In the genomic region with DNA sequence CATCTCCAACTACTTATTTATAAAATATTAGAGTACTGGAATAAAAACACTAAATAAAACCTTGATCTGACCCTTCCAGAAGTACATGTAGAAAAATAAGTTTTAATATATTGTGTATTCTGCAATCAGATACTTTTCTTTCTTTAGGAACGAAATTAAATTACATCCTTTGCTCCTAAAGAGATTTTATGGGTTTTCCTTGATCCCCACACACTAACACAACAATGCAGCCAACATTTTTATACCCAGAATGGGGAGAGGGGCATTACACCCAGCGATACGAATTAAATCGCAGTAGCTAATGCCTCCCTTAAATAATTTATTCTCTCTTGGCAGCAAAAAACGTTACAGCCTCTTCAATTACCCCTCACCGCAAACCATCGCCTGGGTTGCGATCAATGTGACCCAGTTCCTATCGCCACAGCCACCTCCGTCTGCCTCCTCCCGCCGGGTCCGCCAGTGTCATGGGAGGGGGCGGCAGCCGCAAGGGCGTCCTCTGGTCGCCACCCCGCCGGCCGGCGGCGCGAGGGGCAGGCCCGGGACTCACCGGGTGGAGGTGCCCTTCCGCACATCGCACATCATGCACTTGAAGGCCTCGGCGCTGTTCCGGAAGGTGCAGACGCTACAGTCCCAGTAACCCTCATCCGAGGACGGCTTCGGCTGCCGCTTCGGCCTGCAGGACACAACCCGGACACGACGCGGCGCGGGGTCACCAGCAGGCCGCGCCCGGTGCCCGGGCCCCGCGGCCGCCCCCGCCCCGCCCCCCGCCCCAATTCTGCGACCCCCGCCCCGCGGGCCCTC, we compare ENCODE assay signal across 8 cellular contexts. TPM values are rescaled to one million over a fixed set of nuclear protein-coding genes. Genes with fewer than 3 reads are reported as not detected.
DNase-seq lines count a peak whose midpoint lies in the region; ATAC-seq and TF ChIP-seq lines count a peak whose summit lies in the region.

No MANE protein-coding gene starts in this region.

- WGBS in mesodermal cell (ENCODE audit: insufficient coverage in 2 of 2), 2 experiments: 1% methylated on average over 26 of the region's 56 CpGs

- peak overlapping the region; percentile 64 for H3K4me3 ChIP-seq in mesodermal cell (ENCODE audit: extremely low read depth, insufficient read depth, low read length, poor library complexity, severe bottlenecking)

- peak; percentile 15 for TF ChIP-seq CTCF in endothelial cell (IDR thresholded peaks at IDR 0.05; ENCODE audit: unreplicated experiment)

- H3K36me3 Mint-ChIP-seq in endothelial cell (ENCODE audit: low read depth, unreplicated experiment): peaks cover 5% of the 10 kb centered on the region

- no peaks in the 10 kb centered on the region for H3K9me3 ChIP-seq in mesodermal cell (ENCODE audit: control insufficient read depth, low read length)

- H3K27me3 Mint-ChIP-seq in endothelial cell (ENCODE audit: unreplicated experiment): peaks cover 16% of the 10 kb centered on the region

- H3K4me3 Mint-ChIP-seq in endothelial cell (ENCODE audit: unreplicated experiment): peak overlapping the region; percentile 96

- no peak overlapping the region for H3K27ac Mint-ChIP-seq in endothelial cell (ENCODE audit: unreplicated experiment)

- ATAC-seq in GM19452 (IDR thresholded peaks at IDR 0.05; ENCODE audit: unreplicated experiment) (peak; percentile 79), HG03571 (IDR thresholded peaks at IDR 0.05; ENCODE audit: unreplicated experiment) (peak; percentile 73)

- no peaks in the 10 kb centered on the region for H3K9me3 Mint-ChIP-seq in endothelial cell (ENCODE audit: unreplicated experiment)

- peaks cover 8% of the 10 kb centered on the region for H3K4me1 Mint-ChIP-seq in endothelial cell (ENCODE audit: unreplicated experiment)

- H3K4me1 ChIP-seq in mesodermal cell (ENCODE audit: control insufficient read depth, insufficient read depth, low read length, poor library complexity, severe bottlenecking): no peaks in the 10 kb centered on the region

- peak overlapping the region; percentile 91 for H3K27ac ChIP-seq in mesodermal cell (ENCODE audit: low read depth, low read length, severe bottlenecking)

- peaks cover 22% of the 10 kb centered on the region for H3K36me3 ChIP-seq in mesodermal cell (ENCODE audit: control insufficient read depth, insufficient read depth, low read length)

- DNase-seq in COLO829 (ENCODE audit: low spot score) (peak; percentile 51), NOMO-1 treated with DMSO at 0.1 percent for 48 hours (lab: John Stamatoyannopoulos, UW; ENCODE audit: unreplicated experiment) (peak; percentile 75), endothelial cell (ENCODE audit: low spot score) (peak; percentile 71)
- peak; percentile 25 for DNase-seq in activated CD8-positive, alpha-beta memory T cell treated with anti-CD3 and anti-CD28 coated beads, Interleukin-2, amount 50 U/mL, for 1 hour (ENCODE audit: extremely low read depth)
- DNase-seq in stimulated activated CD8-positive, alpha-beta memory T cell treated with anti-CD3 and anti-CD28 coated beads, Interleukin-15, amount 100 ng/mL, for 48 hours (ENCODE audit: low read depth in 2 of 2): peak; percentile 56 to 63

RNA-seq across cellular contexts. Expression of a gene that starts 0.8 kb away (rescaled TPM):
- 23.2 TPM for total RNA-seq in endothelial cell (ENCODE audit: unreplicated experiment)
- polyA plus RNA-seq in mesodermal cell (2013, experiment 1 of 2): 24.9 TPM
- polyA plus RNA-seq in mesodermal cell (2013, experiment 2 of 2): 23.1 TPM

Comparison
In these comparisons a context has a peak if more than half of its experiments do, and no peak if none do; other contexts are left out.
1. Peak in every context shown above with its lines: DNase-seq, ATAC-seq, H3K4me3 ChIP-seq and H3K27ac ChIP-seq.
2. DNase-seq: peak in every context shown above with its lines; median percentile 75 in NOMO-1 treated with DMSO at 0.1 percent for 48 hours; 71 in endothelial cell; 60 in stimulated activated CD8-positive, alpha-beta memory T cell treated with anti-CD3 and anti-CD28 coated beads, Interleukin-15, amount 100 ng/mL, for 48 hours; 51 in COLO829; 25 in activated CD8-positive, alpha-beta memory T cell treated with anti-CD3 and anti-CD28 coated beads, Interleukin-2, amount 50 U/mL, for 1 hour.